In the genomic region with DNA sequence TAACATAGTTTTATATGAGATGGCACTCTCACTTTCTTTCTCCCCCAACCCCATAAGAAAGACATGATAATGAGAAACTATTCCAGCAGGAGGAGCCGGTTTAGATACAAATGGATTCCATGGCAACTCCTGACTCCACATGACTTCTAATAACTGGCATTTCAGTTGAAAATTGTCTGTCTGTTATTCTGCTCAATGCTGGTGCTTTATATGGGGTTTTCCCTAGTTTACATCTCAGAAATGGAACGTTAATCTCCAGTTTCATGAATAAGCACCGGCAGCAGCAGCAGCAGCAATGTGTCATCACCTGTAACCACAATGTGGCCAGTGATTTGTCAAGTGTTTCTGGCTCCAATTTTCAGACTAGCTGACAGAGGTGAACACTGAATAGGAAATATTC, we compare ENCODE assay signal across 8 cellular contexts. TPM values are rescaled to one million over a fixed set of nuclear protein-coding genes. Genes with fewer than 3 reads are reported as not detected.
DNase-seq lines count a peak whose midpoint lies in the region; ATAC-seq and TF ChIP-seq lines count a peak whose summit lies in the region.

No MANE protein-coding gene starts in this region.

- peaks cover 72% of the 10 kb centered on the region for H3K27me3 Mint-ChIP-seq in activated CD4-positive, alpha-beta T cell treated with anti-CD3 and anti-CD28 coated beads, Interleukin-2, amount 10 ng/mL, durations not matched to agents 24 days and 14 days
- H3K27me3 Mint-ChIP-seq in osteocyte (ENCODE audit: unreplicated experiment), result peaks cover 57% of the 10 kb centered on the region
- peaks cover 9% of the 10 kb centered on the region for H3K27me3 Mint-ChIP-seq in glutamatergic neuron (ENCODE audit: unreplicated experiment)

- peaks cover 5% of the 10 kb centered on the region for H3K9me3 Mint-ChIP-seq in activated CD4-positive, alpha-beta T cell treated with anti-CD3 and anti-CD28 coated beads, Interleukin-2, amount 10 ng/mL, durations not matched to agents 24 days and 14 days
- H3K9me3 Mint-ChIP-seq in osteocyte (ENCODE audit: unreplicated experiment) (peaks cover 7% of the 10 kb centered on the region), glutamatergic neuron (ENCODE audit: unreplicated experiment) (peaks cover 6% of the 10 kb centered on the region)

- peaks cover 4% of the 10 kb centered on the region for H3K36me3 Mint-ChIP-seq in activated CD4-positive, alpha-beta T cell treated with anti-CD3 and anti-CD28 coated beads, Interleukin-2, amount 10 ng/mL, durations not matched to agents 24 days and 14 days (ENCODE audit: low read depth)
- H3K36me3 Mint-ChIP-seq in osteocyte (ENCODE audit: unreplicated experiment), result no peaks in the 10 kb centered on the region
- H3K36me3 Mint-ChIP-seq in glutamatergic neuron (ENCODE audit: unreplicated experiment), result no peaks in the 10 kb centered on the region

- no peak overlapping the region for H3K27ac Mint-ChIP-seq in activated CD4-positive, alpha-beta T cell treated with anti-CD3 and anti-CD28 coated beads, Interleukin-2, amount 10 ng/mL, durations not matched to agents 24 days and 14 days
- no peak overlapping the region for H3K27ac Mint-ChIP-seq in osteocyte (ENCODE audit: unreplicated experiment)
- H3K27ac Mint-ChIP-seq in glutamatergic neuron (ENCODE audit: unreplicated experiment), result no peak overlapping the region

- peak; percentile 74 for DNase-seq in activated CD4-positive, alpha-beta T cell treated with anti-CD3 and anti-CD28 coated beads, Interleukin-2, amount 10 ng/mL, durations not matched to agents 24 days and 14 days
- no peak for DNase-seq in activated CD4-positive, alpha-beta T cell treated with anti-CD3 and anti-CD28 coated beads, Interleukin-2, amount 50 U/mL, for 1 hour
- peak; percentile 47 for DNase-seq in NCI-H69 (lab: John Stamatoyannopoulos, UW)
- no peak for DNase-seq in osteocyte (ENCODE audit: extremely low spot score, unreplicated experiment)
- no peak for DNase-seq in NCI-H82 (lab: John Stamatoyannopoulos, UW)
- no peak for DNase-seq in CD1c-positive myeloid dendritic cell (ENCODE audit: extremely low spot score)
- DNase-seq in glutamatergic neuron, result no peak

- ATAC-seq in HG02678 (IDR thresholded peaks at IDR 0.05; ENCODE audit: unreplicated experiment), result peak; percentile 84

- H3K4me3 Mint-ChIP-seq in activated CD4-positive, alpha-beta T cell treated with anti-CD3 and anti-CD28 coated beads, Interleukin-2, amount 10 ng/mL, durations not matched to agents 24 days and 14 days, result no peak overlapping the region
- H3K4me3 Mint-ChIP-seq in osteocyte (ENCODE audit: unreplicated experiment) (no peak overlapping the region), glutamatergic neuron (ENCODE audit: unreplicated experiment) (no peak overlapping the region)

- intact Hi-C loops in activated CD4-positive, alpha-beta T cell treated with anti-CD3 and anti-CD28 coated beads, Interleukin-2, amount 10 ng/mL, durations not matched to agents 24 days and 14 days (cut with micrococcal nuclease), result loop anchor here (10.0 kb wide), 1 partner anchor 248 kb away; no protein-coding TSS in a partner anchor

- peak; percentile 20 for TF ChIP-seq CTCF in osteocyte (IDR thresholded peaks at IDR 0.05)
- TF ChIP-seq CTCF in glutamatergic neuron (IDR thresholded peaks at IDR 0.05; ENCODE audit: partially characterized antibody, unreplicated experiment), result no peak

- H3K4me1 Mint-ChIP-seq in activated CD4-positive, alpha-beta T cell treated with anti-CD3 and anti-CD28 coated beads, Interleukin-2, amount 10 ng/mL, durations not matched to agents 24 days and 14 days, result peaks cover 15% of the 10 kb centered on the region
- peaks cover 7% of the 10 kb centered on the region for H3K4me1 Mint-ChIP-seq in osteocyte (ENCODE audit: unreplicated experiment)
- peaks cover 3% of the 10 kb centered on the region for H3K4me1 Mint-ChIP-seq in glutamatergic neuron (ENCODE audit: low read depth, unreplicated experiment)

RNA-seq across cellular contexts. Expression of a gene that starts 8.0 kb away (rescaled TPM):
- not detected in 2 replicates for total RNA-seq in activated CD4-positive, alpha-beta T cell treated with anti-CD3 and anti-CD28 coated beads, Interleukin-2, amount 10 ng/mL, durations not matched to agents 24 days and 14 days
- 1.6 and 2.6 TPM in 2 replicates for total RNA-seq in osteocyte
- total RNA-seq in glutamatergic neuron (ENCODE audit: unreplicated experiment), result 49.8 TPM

Comparison
In these comparisons a context has a peak if more than half of its experiments do, and no peak if none do; other contexts are left out.
1. DNase-seq: peak in activated CD4-positive, alpha-beta T cell treated with anti-CD3 and anti-CD28 coated beads, Interleukin-2, amount 10 ng/mL, durations not matched to agents 24 days and 14 days (single experiment) and NCI-H69 (single experiment); none in activated CD4-positive, alpha-beta T cell treated with anti-CD3 and anti-CD28 coated beads, Interleukin-2, amount 50 U/mL, for 1 hour (single experiment), osteocyte (single experiment), NCI-H82 (single experiment), CD1c-positive myeloid dendritic cell (single experiment) and glutamatergic neuron (single experiment).
2. RNA of a gene that starts 8.0 kb away (total RNA-seq): 49.8 TPM in glutamatergic neuron (single experiment); 1.6 to 2.6 TPM in osteocyte and not detected in activated CD4-positive, alpha-beta T cell treated with anti-CD3 and anti-CD28 coated beads, Interleukin-2, amount 10 ng/mL, durations not matched to agents 24 days and 14 days; every median in the first group is over 10 times any median in the second.